Comparison of ENCODE assay signal across 8 cellular contexts in genomic region chrX:135931644-135932487, GRCh38. TPM values are rescaled to one million over a fixed set of nuclear protein-coding genes. Genes with fewer than 3 reads are reported as not detected.
DNase-seq lines count a peak whose midpoint lies in the region; ATAC-seq and TF ChIP-seq lines count a peak whose summit lies in the region.

No MANE protein-coding gene starts in this region.

- CTCF ChIA-PET in Panc1 (lab: Charles Lee) = interaction anchor here (0.7 to 0.8 kb wide), 2 partner anchors 195 to 468 kb away, joined by 3 read pairs; no protein-coding TSS in a partner anchor

- no peaks in the 10 kb centered on the region for H3K27me3 ChIP-seq in Panc1 (ENCODE audit: control insufficient read depth, insufficient read depth, low read length)
- no peaks in the 10 kb centered on the region for H3K27me3 ChIP-seq in left ventricle myocardium inferior (ENCODE audit: low read depth)
- no peaks in the 10 kb centered on the region for H3K27me3 ChIP-seq in smooth muscle cell (ENCODE audit: low read depth)

- in situ Hi-C loops in Panc1 (cut with HindIII; ENCODE audit: low pct_unique_long_range_greater_than_20kb, low sequenced_read_pairs) = no loop called here

- no peak overlapping the region for H3K9ac ChIP-seq in smooth muscle cell (ENCODE audit: low read depth)

- BruUV-seq in Panc1 (replicated peaks; lab: Mats Ljungman, UMichigan) = no TSS peak

- peak; percentile 78 for ATAC-seq in HG02885 (IDR thresholded peaks at IDR 0.05; ENCODE audit: poor library complexity, unreplicated experiment)
- ATAC-seq in Panc1 = peak; percentile 96
- no peak for ATAC-seq in HG03025 (IDR thresholded peaks at IDR 0.05; ENCODE audit: low FRiP score, unreplicated experiment)

- no peaks in the 10 kb centered on the region for H3F3A ChIP-seq in smooth muscle cell (ENCODE audit: low read depth)

- no peaks in the 10 kb centered on the region for H3K4me1 ChIP-seq in Panc1 (ENCODE audit: control insufficient read depth, insufficient read depth, low read length)
- no peaks in the 10 kb centered on the region for H3K4me1 ChIP-seq in left ventricle myocardium inferior
- H3K4me1 ChIP-seq in smooth muscle cell (ENCODE audit: low read depth) = no peaks in the 10 kb centered on the region

- H3K4me3 ChIP-seq in Panc1 (ENCODE audit: low read depth in 2 of 2, low read length in 2 of 2) (no peak overlapping the region), left ventricle myocardium inferior (no peak overlapping the region), smooth muscle cell (no peak overlapping the region)

- no peaks in the 10 kb centered on the region for H3K79me2 ChIP-seq in smooth muscle cell (ENCODE audit: low read depth)

- H3K9me3 ChIP-seq in Panc1 (ENCODE audit: control insufficient read depth, insufficient read depth, low read depth, low read length) (no peaks in the 10 kb centered on the region), left ventricle myocardium inferior (replicated peaks) (no peaks in the 10 kb centered on the region), smooth muscle cell (replicated peaks; ENCODE audit: low read depth) (no peaks in the 10 kb centered on the region)

- intact Hi-C loops in Panc1 (cut with micrococcal nuclease; ENCODE audit: unreplicated experiment) = loop anchor here (5.0 to 10.0 kb wide), 2 partner anchors 300 to 447 kb away; no protein-coding TSS in a partner anchor
- intact Hi-C loops in left ventricle myocardium inferior (cut with micrococcal nuclease) = no loop called here

- DNase-seq in GDM1 (lab: John Stamatoyannopoulos, UW) (peak; percentile 23), Panc1 (ENCODE audit: low read depth, low spot score) (peak; percentile 38), left ventricle myocardium inferior (peak; percentile 12), smooth muscle cell (lab: John Stamatoyannopoulos, UW; ENCODE audit: unreplicated experiment) (no peak), mesenteric fat pad (ENCODE audit: low spot score) (no peak)
- DNase-seq in activated effector memory CD4-positive, alpha-beta T cell treated with anti-CD3 and anti-CD28 coated beads, Interleukin-2, amount 50 U/mL, for 16 hours = peak; percentile 70

- TF ChIP-seq CTCF in Panc1 (IDR thresholded peaks at IDR 0.05) (peak; percentile 89), left ventricle myocardium inferior (IDR thresholded peaks at IDR 0.05; ENCODE audit: borderline replicate concordance) (peak; percentile 69), smooth muscle cell (IDR thresholded peaks at IDR 0.05; ENCODE audit: borderline replicate concordance, insufficient read depth, poor library complexity, severe bottlenecking) (peak; percentile 45)

- no peak overlapping the region for H3K27ac ChIP-seq in Panc1 (ENCODE audit: low read length)
- no peak overlapping the region for H3K27ac ChIP-seq in left ventricle myocardium inferior (replicated peaks)
- H3K27ac ChIP-seq in smooth muscle cell (ENCODE audit: low read depth) = no peak overlapping the region

- no peaks in the 10 kb centered on the region for H4K20me1 ChIP-seq in smooth muscle cell (ENCODE audit: low read depth)

- no peak overlapping the region for H2AFZ ChIP-seq in smooth muscle cell (ENCODE audit: low read depth)

- POLR2A ChIA-PET in Panc1 (lab: Charles Lee) = no interaction called here

- no peak overlapping the region for H3K4me2 ChIP-seq in smooth muscle cell

- 52% methylated on average over 19 of the region's 19 CpGs for WGBS in smooth muscle cell (ENCODE audit: low lambda C conversion rate)

- no peaks in the 10 kb centered on the region for H3K36me3 ChIP-seq in Panc1 (ENCODE audit: control insufficient read depth, insufficient read depth, low read length)
- H3K36me3 ChIP-seq in left ventricle myocardium inferior = no peaks in the 10 kb centered on the region
- no peaks in the 10 kb centered on the region for H3K36me3 ChIP-seq in smooth muscle cell (ENCODE audit: low read depth)

RNA-seq across cellular contexts. Expression of gene SAGE1, which starts 38.4 kb away (rescaled TPM):
- not detected for total RNA-seq in Panc1 (2021; ENCODE audit: unreplicated experiment)
- polyA plus RNA-seq in Panc1 (2012; ENCODE audit: insufficient read length) = not detected
- not detected for total RNA-seq in left ventricle myocardium inferior
- not detected in 2 replicates for total RNA-seq in smooth muscle cell
- not detected in 2 replicates for polyA plus RNA-seq in smooth muscle cell
- not detected for total RNA-seq in mesenteric fat pad

RNA-seq across cellular contexts. Expression of gene CT45A10, which starts 38.6 kb away (rescaled TPM):
- not detected for total RNA-seq in Panc1 (2021; ENCODE audit: unreplicated experiment)
- not detected for polyA plus RNA-seq in Panc1 (2012; ENCODE audit: insufficient read length)
- total RNA-seq in left ventricle myocardium inferior = not detected
- not detected in 2 replicates for total RNA-seq in smooth muscle cell
- not detected in 2 replicates for polyA plus RNA-seq in smooth muscle cell
- total RNA-seq in mesenteric fat pad = not detected

RNA-seq across cellular contexts. Expression of gene MMGT1, which starts 41.9 kb away (rescaled TPM):
- total RNA-seq in Panc1 (2021; ENCODE audit: unreplicated experiment) (31.4 TPM), left ventricle myocardium inferior (25.3 TPM), smooth muscle cell (27.1 and 35.8 TPM in 2 replicates), mesenteric fat pad (25.1 TPM)
- polyA plus RNA-seq in Panc1 (2012; ENCODE audit: insufficient read length) = 10.8 TPM
- polyA plus RNA-seq in smooth muscle cell = 12.5 and 13.6 TPM in 2 replicates

RNA-seq across cellular contexts. Expression of gene SLC9A6, which starts 53.4 kb away (rescaled TPM):
- total RNA-seq in Panc1 (2021; ENCODE audit: unreplicated experiment) = 22.0 TPM
- polyA plus RNA-seq in Panc1 (2012; ENCODE audit: insufficient read length) = 24.0 TPM
- 15.6 TPM for total RNA-seq in left ventricle myocardium inferior
- 19.8 and 24.7 TPM in 2 replicates for total RNA-seq in smooth muscle cell
- polyA plus RNA-seq in smooth muscle cell = 10.8 and 11.6 TPM in 2 replicates
- 11.9 TPM for total RNA-seq in mesenteric fat pad

Comparison
In these comparisons a context has a peak if more than half of its experiments do, and no peak if none do; other contexts are left out.
1. DNase-seq: peak in GDM1 (single experiment), Panc1 (single experiment), activated effector memory CD4-positive, alpha-beta T cell treated with anti-CD3 and anti-CD28 coated beads, Interleukin-2, amount 50 U/mL, for 16 hours (single experiment) and left ventricle myocardium inferior (single experiment); none in smooth muscle cell (single experiment) and mesenteric fat pad (single experiment).
2. Peak in every context shown above with its lines, with median percentiles within 50 percentile points of each other: CTCF ChIP-seq.